In genomic region chr1:12599657-12600056, GRCh38 we compare ENCODE assay signal across 21 cellular contexts. TPM values are rescaled to one million over a fixed set of nuclear protein-coding genes. Genes with fewer than 3 reads are reported as not detected.
DNase-seq lines count a peak whose midpoint lies in the region; ATAC-seq and TF ChIP-seq lines count a peak whose summit lies in the region.
"Had no signal": no experiment of that assay in that cellular context is flagged by ENCODE, and none has a peak within 500 bp of the region (broad histone marks: within the 10 kb centered on the region; RNA-seq: fewer than 3 reads in every experiment).

No MANE protein-coding gene starts in this region.

- H3K79me1 ChIP-seq in IMR-90 (ENCODE audit: low read depth in 1 of 2, low read length in 2 of 2), result peaks cover 11 to 29% of the 10 kb centered on the region in 2 experiments; a peak in 3 of 4 replicates
- no peaks in the 10 kb centered on the region for H3K79me1 ChIP-seq in mesendoderm (ENCODE audit: low read length)

- intact Hi-C loops in CD4-positive, alpha-beta memory T cell (cut with micrococcal nuclease), result no loop called here
- intact Hi-C loops in IMR-90 (cut with micrococcal nuclease), result no loop called here

- H3K27ac Mint-ChIP-seq in CD4-positive, alpha-beta memory T cell, result peak overlapping the region in 4 of 7 donors; percentile 22 to 43 (median 32)
- peak overlapping the region; percentile 9 to 81 (median 41) for H3K27ac Mint-ChIP-seq in immature natural killer cell
- H3K27ac Mint-ChIP-seq: activated naive CD4-positive, alpha-beta T cell treated with anti-CD3 and anti-CD28 coated beads, Interleukin-2, amount 10 ng/mL, durations not matched to agents 7 days and 5 days; T-helper 2 cell treated with Interferon-gamma antibody and Interleukin-4, amounts not matched to agents 5 μg/mL and 100 μg/mL, for 36 hours had no signal

- H2BK120ac ChIP-seq in IMR-90 (ENCODE audit: low read depth, low read length) (no peak overlapping the region), mesendoderm (ENCODE audit: low read depth, low read length) (no peak overlapping the region)

- no peak overlapping the region for H3K4me3 ChIP-seq in CD4-positive, alpha-beta memory T cell (ENCODE audit: low read length in 2 of 2)
- H3K4me3 ChIP-seq in IMR-90 (ENCODE audit: insufficient read depth, low read depth, low read length), result no peak overlapping the region
- no peak overlapping the region for H3K4me3 ChIP-seq in skeletal muscle tissue (ENCODE audit: low read length in 3 of 3)
- H3K4me3 ChIP-seq in mesendoderm (ENCODE audit: low read length), result no peak overlapping the region
- no peak overlapping the region for H3K4me3 ChIP-seq in HAP-1

- peaks cover 27 to 84% (median 54%) of the 10 kb centered on the region in 4 donors for H3K4me1 Mint-ChIP-seq in CD4-positive, alpha-beta memory T cell
- peaks cover 90 to 92% of the 10 kb centered on the region in 2 donors for H3K4me1 Mint-ChIP-seq in immature natural killer cell

- no TSS peak for BruUV-seq in IMR-90 (replicated peaks; lab: Mats Ljungman, UMichigan)

- TF ChIP-seq POLR2A in IMR-90 (IDR thresholded peaks at IDR 0.05; ENCODE audit: low read depth, low read length), result no peak

- no peaks in the 10 kb centered on the region for H3K36me3 ChIP-seq in CD4-positive, alpha-beta memory T cell (ENCODE audit: insufficient read depth, low read length)
- H3K36me3 ChIP-seq in IMR-90 (ENCODE audit: control insufficient read depth, insufficient read depth, low read length) (no peaks in the 10 kb centered on the region), skeletal muscle tissue (ENCODE audit: control insufficient read depth in 3 of 3, insufficient read depth in 3 of 3, low read length in 3 of 3) (peaks cover 0 to 6% (median 3%) of the 10 kb centered on the region in 3 donors), mesendoderm (ENCODE audit: control insufficient read depth, insufficient read depth, low read length) (no peaks in the 10 kb centered on the region), HAP-1 (replicated peaks) (no peaks in the 10 kb centered on the region)
- H3K36me3 ChIP-seq: BE2C had no signal

- H3K9me1 ChIP-seq in IMR-90 (ENCODE audit: insufficient read depth, low read length), result peaks cover 15% of the 10 kb centered on the region

- H2AFZ ChIP-seq in IMR-90 (replicated peaks; ENCODE audit: low read length, poor library complexity), result no peak overlapping the region

- H4K5ac ChIP-seq in IMR-90 (ENCODE audit: low read depth, low read length) (no peak overlapping the region), mesendoderm (ENCODE audit: low read length) (no peak overlapping the region)

- H3K4me2 ChIP-seq in IMR-90 (ENCODE audit: low read depth, low read length), result no peak overlapping the region
- H3K4me2 ChIP-seq in mesendoderm (ENCODE audit: low read length), result no peak overlapping the region

- H3K36me3 Mint-ChIP-seq in CD4-positive, alpha-beta memory T cell, result peaks cover 3 to 8% of the 10 kb centered on the region in 2 donors
- H3K36me3 Mint-ChIP-seq in immature natural killer cell, result peaks cover 0 to 3% (median 0%) of the 10 kb centered on the region in 3 donors

- no peak overlapping the region for H2AK9ac ChIP-seq in IMR-90 (replicated peaks; ENCODE audit: low read depth, low read length, poor library complexity)

- no peak for ATAC-seq in IMR-90 (ENCODE audit: low read depth)
- ATAC-seq: activated CD4-positive, CD25-positive, alpha-beta regulatory T cell treated with anti-CD3 and anti-CD28 coated beads, Interleukin-2, amount 50 U/mL, for 24 hours had no signal

- peak overlapping the region; percentile 24; the same call in 1 of the 2 replicates for H3K4ac ChIP-seq in IMR-90 (ENCODE audit: low read depth, low read length)
- H3K4ac ChIP-seq in mesendoderm (ENCODE audit: low read depth, low read length), result no peak overlapping the region

- TF ChIP-seq RAD21 in IMR-90 (IDR thresholded peaks at IDR 0.05; ENCODE audit: low read length), result no peak

- peaks cover 63% of the 10 kb centered on the region for H3K4me1 ChIP-seq in CD4-positive, alpha-beta memory T cell (ENCODE audit: insufficient read depth, low read length)
- peaks cover 42% of the 10 kb centered on the region for H3K4me1 ChIP-seq in IMR-90 (ENCODE audit: control insufficient read depth, insufficient read depth, low read length)
- peaks cover 89 to 96% (median 95%) of the 10 kb centered on the region in 3 donors for H3K4me1 ChIP-seq in skeletal muscle tissue (ENCODE audit: control insufficient read depth in 3 of 3, insufficient read depth in 3 of 3, low read length in 3 of 3)
- no peaks in the 10 kb centered on the region for H3K4me1 ChIP-seq in mesendoderm (ENCODE audit: control insufficient read depth, low read depth, low read length)
- H3K4me1 ChIP-seq in HAP-1, result peaks cover 5% of the 10 kb centered on the region
- H3K4me1 ChIP-seq: BE2C had no signal

- H4K20me1 ChIP-seq in IMR-90 (ENCODE audit: insufficient read depth, low read length), result peaks cover 9% of the 10 kb centered on the region

- DNase-seq in CD4-positive, alpha-beta memory T cell, result no peak
- DNase-seq in IMR-90, result no peak
- no peak for DNase-seq in immature natural killer cell
- DNase-seq in mesendoderm, result no peak
- DNase-seq in T-helper 2 cell, result no peak
- no peak for DNase-seq in GM03348 (ENCODE audit: low spot score)
- DNase-seq in HAP-1 (ENCODE audit: low spot score in 2 of 2), result no peak
- DNase-seq: activated naive CD4-positive, alpha-beta T cell treated with anti-CD3 and anti-CD28 coated beads, Interleukin-2, amount 10 ng/mL, durations not matched to agents 7 days and 5 days; BE2C; GOT3; KBM-7; NCI-H2081 treated with DMSO at 0.1 percent for 48 hours; NCI-H526; stimulated activated CD4-positive, alpha-beta T cell treated with anti-CD3 and anti-CD28 coated beads, Interleukin-2, amount 100 ng/mL, for 24 hours had no signal

- H3K9ac ChIP-seq in IMR-90 (ENCODE audit: low read depth, low read length) (no peak overlapping the region), skeletal muscle tissue (ENCODE audit: low read depth in 1 of 3, low read length in 3 of 3) (peak overlapping the region in 2 of 3 donors; percentile 29 to 35), mesendoderm (ENCODE audit: low read length) (no peak overlapping the region)

- no peak for TF ChIP-seq CTCF in IMR-90 (conservative IDR thresholded peaks at IDR 0.05; ENCODE audit: low read depth, low read length)

- H3K9me3 Mint-ChIP-seq in CD4-positive, alpha-beta memory T cell, result no peaks in the 10 kb centered on the region
- H3K9me3 Mint-ChIP-seq in immature natural killer cell, result no peaks in the 10 kb centered on the region
- H3K9me3 Mint-ChIP-seq: activated naive CD4-positive, alpha-beta T cell treated with anti-CD3 and anti-CD28 coated beads, Interleukin-2, amount 10 ng/mL, durations not matched to agents 7 days and 5 days; neural crest cell; T-helper 2 cell treated with Interferon-gamma antibody and Interleukin-4, amounts not matched to agents 5 μg/mL and 100 μg/mL, for 36 hours had no signal

- in situ Hi-C loops in IMR-90 (cut with MboI; ENCODE audit: low sequenced_read_pairs), result loop anchor here (25.0 kb wide), 1 partner anchor 187 kb away; no protein-coding TSS in a partner anchor
- in situ Hi-C loops in HAP-1 (cut with MboI; ENCODE audit: low sequenced_read_pairs), result loop anchor here (25.0 kb wide), 1 partner anchor 287 kb away; no protein-coding TSS in a partner anchor

- H3K14ac ChIP-seq in IMR-90 (replicated peaks; ENCODE audit: low read depth, low read length), result no peak overlapping the region

- H2AK5ac ChIP-seq in IMR-90 (ENCODE audit: low read depth, low read length) (peak overlapping the region; percentile 80), mesendoderm (ENCODE audit: low read length) (no peak overlapping the region)

- H2BK15ac ChIP-seq in IMR-90 (ENCODE audit: low read depth, low read length) (0 out of 3 replicates have a peak overlapping the region, but pooled peaks have one; percentile 17), mesendoderm (replicated peaks; ENCODE audit: low read depth) (no peak overlapping the region)

- H3K4me3 Mint-ChIP-seq in CD4-positive, alpha-beta memory T cell, result peak overlapping the region in 2 of 8 donors; percentile 11 to 20
- peak overlapping the region in 1 of 5 donors; percentile 0 for H3K4me3 Mint-ChIP-seq in immature natural killer cell
- H3K4me3 Mint-ChIP-seq: activated naive CD4-positive, alpha-beta T cell treated with anti-CD3 and anti-CD28 coated beads, Interleukin-2, amount 10 ng/mL, durations not matched to agents 7 days and 5 days; neural crest cell; T-helper 2 cell treated with Interferon-gamma antibody and Interleukin-4, amounts not matched to agents 5 μg/mL and 100 μg/mL, for 36 hours had no signal

- H3K79me2 ChIP-seq in mesendoderm (ENCODE audit: control insufficient read depth, insufficient read depth, low read length), result no peaks in the 10 kb centered on the region

- H2BK5ac ChIP-seq in IMR-90 (ENCODE audit: low read depth, low read length, poor library complexity, severe bottlenecking), result no peak overlapping the region
- no peak overlapping the region for H2BK5ac ChIP-seq in mesendoderm (ENCODE audit: low read length)

- no peak overlapping the region for H3K27ac ChIP-seq in CD4-positive, alpha-beta memory T cell (ENCODE audit: low read depth, low read length)
- H3K27ac ChIP-seq in IMR-90 (ENCODE audit: insufficient read depth, low read length) (no peak overlapping the region), skeletal muscle tissue (ENCODE audit: low read depth, low read length) (peak overlapping the region; percentile 76), mesendoderm (ENCODE audit: low read depth, low read length) (no peak overlapping the region)
- H3K27ac ChIP-seq: epithelial cell of prostate had no signal

- H3K27me3 Mint-ChIP-seq in CD4-positive, alpha-beta memory T cell, result no peaks in the 10 kb centered on the region
- H3K27me3 Mint-ChIP-seq in immature natural killer cell (ENCODE audit: low read depth in 3 of 3), result peaks cover 2 to 11% (median 5%) of the 10 kb centered on the region in 3 donors

- no CpG with 5 or more reads among the region's 5 CpGs for WGBS in IMR-90 (ENCODE audit: extremely low coverage in 2 of 2, insufficient read length in 1 of 2), 2 experiments
- WGBS in mesendoderm (ENCODE audit: extremely low coverage, insufficient coverage, low lambda C conversion rate), result no CpG with 5 or more reads among the region's 5 CpGs

- CTCF ChIA-PET in CD4-positive, alpha-beta memory T cell (lab: Charles Lee; ENCODE audit: partially characterized antibody), result interaction anchor here (2.3 to 10.1 kb wide), 2 partner anchors 8 to 19 kb away, joined by 9 to 196 read pairs; partner anchors contain the start of gene DHRS3
- CTCF ChIA-PET in IMR-90 (lab: Yijun Ruan, JAX), result no interaction called here

- H3K18ac ChIP-seq in IMR-90 (ENCODE audit: low read depth, low read length), result no peak overlapping the region
- H3K18ac ChIP-seq in mesendoderm (ENCODE audit: low read length), result no peak overlapping the region

- no peaks in the 10 kb centered on the region for H3K9me3 ChIP-seq in CD4-positive, alpha-beta memory T cell (ENCODE audit: control insufficient read depth in 1 of 2, low read length in 2 of 2)
- no peaks in the 10 kb centered on the region for H3K9me3 ChIP-seq in IMR-90 (ENCODE audit: control insufficient read depth, insufficient read depth, low read length)
- no peaks in the 10 kb centered on the region for H3K9me3 ChIP-seq in skeletal muscle tissue (ENCODE audit: control insufficient read depth in 3 of 3, low read length in 3 of 3)
- H3K9me3 ChIP-seq in HAP-1, result no peaks in the 10 kb centered on the region
- H3K9me3 ChIP-seq: BE2C had no signal

- H3K23ac ChIP-seq in IMR-90 (ENCODE audit: low read depth, low read length), result no peak overlapping the region
- no peak overlapping the region for H3K23ac ChIP-seq in mesendoderm (ENCODE audit: low read length)

- POLR2A ChIA-PET in CD4-positive, alpha-beta memory T cell (lab: Charles Lee; ENCODE audit: partially characterized antibody), result interaction anchor here (13.6 kb wide), 1 partner anchor 17 kb away, joined by 327 read pairs; the partner anchor contains the start of gene DHRS3
- POLR2A ChIA-PET in IMR-90 (lab: Charles Lee; ENCODE audit: unreplicated experiment), result no interaction called here

- dilution Hi-C loops in IMR-90 (cut with HindIII; ENCODE audit: low sequenced_read_pairs, unreplicated experiment), result no loop called here

- H2BK20ac ChIP-seq in IMR-90 (ENCODE audit: low read depth, low read length), result no peak overlapping the region

- H4K8ac ChIP-seq in IMR-90 (ENCODE audit: low read depth in 2 of 2, low read length in 2 of 2) (no peak overlapping the region), mesendoderm (ENCODE audit: low read depth, low read length) (no peak overlapping the region)

- no peaks in the 10 kb centered on the region for H3K27me3 ChIP-seq in CD4-positive, alpha-beta memory T cell (ENCODE audit: insufficient read depth, low read length)
- H3K27me3 ChIP-seq in IMR-90 (ENCODE audit: control insufficient read depth, insufficient read depth, low read length) (no peaks in the 10 kb centered on the region), skeletal muscle tissue (ENCODE audit: control insufficient read depth in 3 of 3, insufficient read depth in 3 of 3, low read length in 3 of 3) (no peaks in the 10 kb centered on the region), mesendoderm (ENCODE audit: insufficient read depth, low read length, poor library complexity) (no peaks in the 10 kb centered on the region), HAP-1 (ENCODE audit: low read depth) (no peaks in the 10 kb centered on the region)
- H3K27me3 ChIP-seq: BE2C had no signal

- H3K56ac ChIP-seq in IMR-90 (ENCODE audit: extremely low read depth, insufficient read depth, low read length) (no peak overlapping the region), mesendoderm (ENCODE audit: low read length) (no peak overlapping the region)

- no peak overlapping the region for H4K91ac ChIP-seq in IMR-90 (ENCODE audit: insufficient read depth, low read depth, low read length)

RNA-seq across cellular contexts. Expression of gene DHRS3, which starts 18.4 kb away (rescaled TPM):
- 10 to 100 TPM; 87.4 to 91.8 TPM for total RNA-seq in CD4-positive, alpha-beta memory T cell
- polyA plus RNA-seq in CD4-positive, alpha-beta memory T cell, result 10 to 100 TPM; 30.1 to 40.5 TPM
- 11.4 and 14.5 TPM in 2 replicates for total RNA-seq in IMR-90 (2012; rRNA removed)
- polyA plus RNA-seq in IMR-90 (2012; rRNA removed), result 10.2 and 11.2 TPM in 2 replicates
- 9.9 and 24.8 TPM in 2 replicates for polyA plus RNA-seq in IMR-90 (2012; cell fraction: cytosol; rRNA removed)
- 16.2 and 25.0 TPM in 2 replicates for polyA plus RNA-seq in IMR-90 (2012; cell fraction: nucleus; rRNA removed; ENCODE audit: low replicate concordance)
- 100 to 1,000 TPM in 1 of 3 donors, 10 to 100 TPM in 2; 70.3 to 116 (median 74.3) TPM for polyA plus RNA-seq in immature natural killer cell
- 37.6 TPM for total RNA-seq in skeletal muscle tissue
- polyA plus RNA-seq in mesendoderm (2013, experiment 1 of 2), result 2.5 TPM
- polyA plus RNA-seq in mesendoderm (2013, experiment 2 of 2), result 2.8 TPM

RNA-seq across cellular contexts. Expression of gene AADACL4, which starts 44.2 kb away (rescaled TPM):
- total RNA-seq in CD4-positive, alpha-beta memory T cell, result not detected
- polyA plus RNA-seq in CD4-positive, alpha-beta memory T cell, result not detected
- not detected in 2 replicates for total RNA-seq in IMR-90 (2012; rRNA removed)
- polyA plus RNA-seq in IMR-90 (2012; rRNA removed), result not detected in 2 replicates
- polyA plus RNA-seq in IMR-90 (2012; cell fraction: cytosol; rRNA removed), result not detected in 2 replicates
- 0.10 TPM in 1 of 2 replicates, not detected in the other for polyA plus RNA-seq in IMR-90 (2012; cell fraction: nucleus; rRNA removed; ENCODE audit: low replicate concordance)
- not detected for polyA plus RNA-seq in immature natural killer cell
- not detected for total RNA-seq in skeletal muscle tissue
- not detected for polyA plus RNA-seq in mesendoderm (2013, experiment 1 of 2)
- polyA plus RNA-seq in mesendoderm (2013, experiment 2 of 2), result not detected
- total RNA-seq: dermis blood vessel endothelial cell, neural crest cell, sciatic nerve had no signal

Comparison
In these comparisons a context has a peak if more than half of its experiments do, and no peak if none do; other contexts are left out.
1. H3K9ac ChIP-seq: peak in skeletal muscle tissue (2 of 3); none in IMR-90 (single experiment) and mesendoderm (single experiment).